In the genomic region with DNA sequence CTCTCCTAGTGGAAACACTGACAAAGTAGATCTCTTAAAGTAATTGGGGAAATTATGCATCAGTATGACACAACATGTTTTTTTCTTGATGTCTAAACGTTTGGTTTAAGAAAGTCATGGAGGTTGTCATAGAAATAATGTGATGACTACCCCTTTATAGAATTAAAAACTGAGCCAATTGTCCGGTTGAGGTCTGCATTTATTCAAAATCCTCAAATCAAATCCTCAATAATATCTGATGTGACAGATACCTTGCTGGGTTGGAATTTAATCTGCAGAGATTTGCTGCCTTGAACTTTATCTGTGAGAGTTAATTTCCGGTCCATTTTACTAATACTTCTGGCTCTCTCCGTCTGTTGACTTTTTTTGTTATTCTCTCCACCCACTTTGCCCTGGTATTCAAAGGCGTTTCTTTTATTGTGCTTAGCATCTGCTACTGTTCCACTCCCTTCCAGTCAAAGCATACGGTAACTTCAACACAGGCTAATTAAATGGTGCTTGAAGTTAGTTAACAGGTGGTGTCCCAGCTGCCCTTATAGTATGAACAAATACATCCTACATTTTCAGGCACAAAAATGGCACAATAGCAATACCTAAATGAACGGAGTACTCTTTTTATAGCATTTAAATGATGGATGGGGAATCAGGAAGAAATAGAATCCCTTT, we compare ENCODE assay signal across 17 cellular contexts.
A peak's percentile ranks its signal among the peaks of the same experiment; 100 is the strongest.
DNase-seq lines count a peak whose midpoint lies in the region; ATAC-seq and TF ChIP-seq lines count a peak whose summit lies in the region.
"Had no signal": no experiment of that assay in that cellular context is flagged by ENCODE, and none has a peak within 500 bp of the region (broad histone marks: within the 10 kb centered on the region; RNA-seq: fewer than 3 reads in every experiment).

No MANE protein-coding gene starts in this region.

- no peaks in the 10 kb centered on the region for H4K20me1 ChIP-seq in osteoblast (ENCODE audit: insufficient read depth, low read length)

- H3K27ac ChIP-seq in osteoblast (ENCODE audit: low read depth, low read length), result peak overlapping the region; percentile 90
- H3K27ac ChIP-seq in right lobe of liver, result no peak overlapping the region
- H3K27ac ChIP-seq: breast epithelium, HL-60, thoracic aorta had no signal

- peak overlapping the region; percentile 2 for H2AFZ ChIP-seq in osteoblast (ENCODE audit: low read length)

- ATAC-seq in right lobe of liver, result no peak
- ATAC-seq in Right ventricle myocardium superior (ENCODE audit: poor library complexity), result no peak
- no peak for ATAC-seq in HG03354 (IDR thresholded peaks at IDR 0.05; ENCODE audit: poor library complexity, severe bottlenecking, unreplicated experiment)

- H3K27me3 ChIP-seq in osteoblast (ENCODE audit: insufficient read depth, low read length), result no peaks in the 10 kb centered on the region
- no peaks in the 10 kb centered on the region for H3K27me3 ChIP-seq in right lobe of liver
- H3K27me3 ChIP-seq: breast epithelium had no signal

- H3K79me2 ChIP-seq in osteoblast (ENCODE audit: insufficient read depth, low read length), result no peaks in the 10 kb centered on the region

- peaks cover 17% of the 10 kb centered on the region for H3K4me1 ChIP-seq in osteoblast (ENCODE audit: insufficient read depth, low read length)
- no peaks in the 10 kb centered on the region for H3K4me1 ChIP-seq in right lobe of liver
- H3K4me1 ChIP-seq: breast epithelium had no signal

- TF ChIP-seq POLR2A in right lobe of liver (IDR thresholded peaks at IDR 0.05), result no peak

- TF ChIP-seq CTCF in astrocyte of the spinal cord (IDR thresholded peaks at IDR 0.05; ENCODE audit: low read depth, low read length), result no peak
- TF ChIP-seq CTCF in osteoblast (IDR thresholded peaks at IDR 0.05; ENCODE audit: extremely low read depth, low read depth, low read length), result no peak
- no peak for TF ChIP-seq CTCF in right lobe of liver (IDR thresholded peaks at IDR 0.05)
- TF ChIP-seq CTCF in GM13977 (IDR thresholded peaks at IDR 0.05; ENCODE audit: extremely low read depth, insufficient read depth, missing control alignments), result no peak

- peak; percentile 18 for DNase-seq in EL
- peak; percentile 67 for DNase-seq in NCI-H2171 (lab: John Stamatoyannopoulos, UW)
- DNase-seq in astrocyte of the spinal cord (ENCODE audit: low read depth, low spot score), result peak; percentile 47
- DNase-seq in osteoblast (ENCODE audit: insufficient read length, low spot score, missing footprints), result no peak
- DNase-seq in right lobe of liver, result no peak
- DNase-seq in Right ventricle myocardium superior, result no peak
- no peak for DNase-seq in GM13977 (ENCODE audit: low spot score)
- DNase-seq: activated gamma-delta T cell, GDM1, kidney, midbrain, NCI-H2081, OCI-M1 had no signal

- H3K9me3 ChIP-seq in osteoblast (ENCODE audit: low read depth, low read length), result no peaks in the 10 kb centered on the region
- no peaks in the 10 kb centered on the region for H3K9me3 ChIP-seq in right lobe of liver
- H3K9me3 ChIP-seq: breast epithelium, thoracic aorta had no signal

- 46% methylated on average over 7 of the region's 7 CpGs for WGBS in right lobe of liver (ENCODE audit: insufficient coverage, low coverage, low lambda C conversion rate, missing lambda C conversion rate)

- in situ Hi-C loops in astrocyte of the spinal cord (cut with HindIII; ENCODE audit: low sequenced_read_pairs), result no loop called here
- in situ Hi-C loops in GM13977 (cut with MboI; ENCODE audit: low pct_unique_long_range_greater_than_20kb, low sequenced_read_pairs, unreplicated experiment), result no loop called here

- H3K4me3 ChIP-seq in astrocyte of the spinal cord (ENCODE audit: low read depth, low read length) (no peak overlapping the region), osteoblast (ENCODE audit: insufficient read depth, low read length) (peak overlapping the region; percentile 2), right lobe of liver (no peak overlapping the region)
- H3K4me3 ChIP-seq: breast epithelium, thoracic aorta had no signal

- H3K36me3 ChIP-seq in osteoblast (ENCODE audit: insufficient read depth, low read length) (no peaks in the 10 kb centered on the region), right lobe of liver (no peaks in the 10 kb centered on the region)
- H3K36me3 ChIP-seq: breast epithelium, thoracic aorta had no signal

- peak overlapping the region; percentile 71 for H3K4me2 ChIP-seq in osteoblast (ENCODE audit: insufficient read depth, low read length)

- intact Hi-C loops in right lobe of liver (cut with DNase I) (no loop called here), Right ventricle myocardium superior (cut with DNase I) (no loop called here)

Comparison
In these comparisons a context has a peak if more than half of its experiments do, and no peak if none do; other contexts are left out.
1. DNase-seq: peak in EL (single experiment), NCI-H2171 (single experiment) and astrocyte of the spinal cord (single experiment); none in osteoblast (single experiment), right lobe of liver (0 of 3), Right ventricle myocardium superior (single experiment) and GM13977 (single experiment).